Comparison of ENCODE assay signal across 13 cellular contexts in the genomic region with DNA sequence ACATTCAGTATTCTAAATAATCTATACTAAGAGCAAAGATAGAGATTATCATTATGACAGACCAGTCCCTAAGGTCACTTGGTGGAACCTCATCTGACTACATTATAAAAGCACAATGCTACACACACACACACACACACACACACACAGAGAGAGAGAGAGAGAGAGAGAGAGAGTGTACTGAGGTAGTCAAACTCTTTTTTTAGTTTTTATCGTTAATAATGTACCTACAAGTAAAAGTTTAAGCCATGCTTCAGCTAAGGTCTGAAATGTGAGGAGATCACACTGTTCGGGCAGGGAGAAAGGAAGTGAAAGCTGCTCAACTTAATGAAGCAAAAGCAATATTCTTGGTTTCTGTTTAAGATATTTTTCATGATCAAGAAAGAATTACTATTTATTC.
DNase-seq lines count a peak whose midpoint lies in the region; ATAC-seq, FAIRE-seq and TF ChIP-seq lines count a peak whose summit lies in the region.
"Had no signal": no experiment of that assay in that cellular context is flagged by ENCODE, and none has a peak within 500 bp of the region (broad histone marks: within the 10 kb centered on the region; RNA-seq: fewer than 3 reads in every experiment).

No MANE protein-coding gene starts in this region.

- FAIRE-seq in GM12891 (lab: Jason Lieb, UNC): peak; percentile 58

- no peak for TF ChIP-seq POLR2A in GM12891 (IDR thresholded peaks at IDR 0.05; ENCODE audit: low read depth, low read length)

- DNase-seq in GM12891 (ENCODE audit: insufficient read length, low spot score) (no peak), COLO668 (lab: John Stamatoyannopoulos, UW; ENCODE audit: unreplicated experiment) (no peak), dermis blood vessel endothelial cell (no peak), GM03348 (ENCODE audit: low spot score) (no peak), NCI-H774 (lab: John Stamatoyannopoulos, UW) (no peak)
- DNase-seq: activated T-cell treated with anti-CD3 and anti-CD28 coated beads, Interleukin-2, amount 50 U/mL, for 48 hours; islet precursor cell; MV-4-11; T1000; uterus had no signal

- peak; percentile 85 for ATAC-seq in GM19351 (IDR thresholded peaks at IDR 0.05; ENCODE audit: unreplicated experiment)
- peak; percentile 77 for ATAC-seq in HG02763 (IDR thresholded peaks at IDR 0.05; ENCODE audit: unreplicated experiment)
- ATAC-seq in HG03565 (IDR thresholded peaks at IDR 0.05; ENCODE audit: unreplicated experiment): peak; percentile 82

TF ChIP-seq in GM12891, 5 proteins besides CTCF, POLR2A, EP300 and RAD21:
- TF ChIP-seq SPI1 (IDR thresholded peaks at IDR 0.05; ENCODE audit: low read depth, low read length) (peak; percentile 87), POLR2AphosphoS5 (IDR thresholded peaks at IDR 0.05; ENCODE audit: low read depth, low read length) (no peak)
TF ChIP-seq in GM12891: peak in this region for 1.
